9 cellular contexts compared by ENCODE assay signal in the genomic region with DNA sequence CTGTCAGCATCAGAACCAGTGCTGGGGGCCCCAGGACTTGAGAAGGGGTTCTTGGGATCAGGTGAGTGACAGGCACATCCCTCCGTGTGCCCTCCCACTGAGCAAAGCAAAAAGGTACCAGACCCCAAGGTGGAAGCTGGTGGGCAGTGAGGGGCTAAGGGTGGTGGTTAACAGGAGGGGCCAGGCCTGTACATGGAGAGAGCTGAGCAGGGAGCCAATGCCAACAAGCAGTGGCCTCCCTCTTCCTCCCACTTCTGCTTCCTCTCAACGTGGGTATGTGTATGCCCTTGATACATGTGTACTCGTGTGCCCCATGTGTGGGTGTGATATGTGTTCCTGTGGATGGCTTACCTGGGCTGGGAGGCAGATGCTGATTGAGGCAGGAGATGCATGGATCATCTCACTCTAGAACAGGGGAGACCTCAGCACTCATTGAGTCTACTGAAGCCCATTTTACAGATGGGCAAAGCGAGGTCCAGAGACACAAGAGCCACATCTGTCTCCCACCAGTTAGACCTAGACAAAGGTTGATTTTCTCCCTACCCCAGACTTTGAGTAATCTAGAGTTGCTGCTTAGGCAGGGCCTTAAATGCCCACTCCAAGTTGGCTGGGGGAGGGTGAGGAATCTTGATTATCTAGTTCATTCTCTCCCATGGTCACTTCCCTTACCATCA. TPM values are rescaled to one million over a fixed set of nuclear protein-coding genes. Genes with fewer than 3 reads are reported as not detected.
DNase-seq lines count a peak whose midpoint lies in the region; ATAC-seq and TF ChIP-seq lines count a peak whose summit lies in the region.
"Had no signal": no experiment of that assay in that cellular context is flagged by ENCODE, and none has a peak within 500 bp of the region (broad histone marks: within the 10 kb centered on the region; RNA-seq: fewer than 3 reads in every experiment).

No MANE protein-coding gene starts in this region.

- H3K9me3 ChIP-seq in HUES6 (ENCODE audit: control insufficient read depth, insufficient read depth, low read depth, low read length) (no peaks in the 10 kb centered on the region), spleen (no peaks in the 10 kb centered on the region), thyroid gland (no peaks in the 10 kb centered on the region)

- H3K27ac Mint-ChIP-seq in activated T-cell treated with anti-CD3 and anti-CD28 coated beads, Interleukin-2, amount 50 U/mL, for 72 hours: no peak overlapping the region

- H3K4me1 Mint-ChIP-seq in activated T-cell treated with anti-CD3 and anti-CD28 coated beads, Interleukin-2, amount 50 U/mL, for 72 hours (ENCODE audit: low read depth): peaks cover 54% of the 10 kb centered on the region

- no peak for ATAC-seq in activated T-cell treated with anti-CD3 and anti-CD28 coated beads, Interleukin-2, amount 50 U/mL, for 72 hours (replicated peaks in 1 of 2)
- ATAC-seq in GM18511 (IDR thresholded peaks at IDR 0.05; ENCODE audit: unreplicated experiment): no peak

- H3K4me3 ChIP-seq in HUES6 (ENCODE audit: low read depth, low read length) (peak overlapping the region; percentile 65), spleen (peak overlapping the region in 6 of 8 donors; percentile 53 to 86 (median 58)), thyroid gland (replicated peaks in 1 of 3) (peak overlapping the region in 1 of 3 donors; percentile 43)

- H3K27me3 ChIP-seq in HUES6 (ENCODE audit: control insufficient read depth, insufficient read depth, low read length) (peaks cover 53% of the 10 kb centered on the region), spleen (replicated peaks in 1 of 7) (peaks cover 0 to 48% (median 13%) of the 10 kb centered on the region in 7 donors), thyroid gland (no peaks in the 10 kb centered on the region)

- H3K9ac ChIP-seq in HUES6 (ENCODE audit: low read length): no peak overlapping the region

- intact Hi-C loops in spleen (cut with DNase I; ENCODE audit: low total_unique reads): loop anchor here (5.0 kb wide), 1 partner anchor 44 kb away; no protein-coding TSS in a partner anchor
- intact Hi-C loops in thyroid gland (cut with DNase I): loop anchor here (2.0 kb wide), 1 partner anchor 39 kb away; no protein-coding TSS in a partner anchor

- no peaks in the 10 kb centered on the region for H3K36me3 Mint-ChIP-seq in activated T-cell treated with anti-CD3 and anti-CD28 coated beads, Interleukin-2, amount 50 U/mL, for 72 hours (ENCODE audit: insufficient read depth in 2 of 2)

- peak overlapping the region; percentile 78 to 81 for H3K4me3 Mint-ChIP-seq in activated T-cell treated with anti-CD3 and anti-CD28 coated beads, Interleukin-2, amount 50 U/mL, for 72 hours

- 43 to 66% (median 58%) methylated on average over 4 of the region's 4 CpGs for WGBS in spleen, 5 donors
- 68 to 78% methylated on average over 4 of the region's 4 CpGs for WGBS in thyroid gland, 2 donors

- TF ChIP-seq POLR2A in spleen (IDR thresholded peaks at IDR 0.05) (no peak), thyroid gland (IDR thresholded peaks at IDR 0.05) (no peak)

- TF ChIP-seq CTCF in spleen (IDR thresholded peaks at IDR 0.05 in 8 of 11, conservative IDR thresholded peaks at IDR 0.05 in 3 of 11): no peak
- TF ChIP-seq CTCF in thyroid gland (IDR thresholded peaks at IDR 0.05): no peak

- no peak for DNase-seq in activated T-cell treated with anti-CD3 and anti-CD28 coated beads, Interleukin-2, amount 50 U/mL, for 72 hours
- peak; percentile 27 for DNase-seq in islet precursor cell
- peak; percentile 47 for DNase-seq in spleen
- no peak for DNase-seq in thyroid gland
- DNase-seq in NCI-H1930 (lab: John Stamatoyannopoulos, UW): no peak
- DNase-seq: MV-4-11 had no signal

- H3K36me3 ChIP-seq in HUES6 (ENCODE audit: control insufficient read depth, insufficient read depth, low read length): no peaks in the 10 kb centered on the region
- H3K36me3 ChIP-seq in spleen: no peaks in the 10 kb centered on the region
- H3K36me3 ChIP-seq in thyroid gland: no peaks in the 10 kb centered on the region
- H3K36me3 ChIP-seq: cardiac muscle cell had no signal

- H3K27ac ChIP-seq in HUES6 (ENCODE audit: low read depth, low read length) (no peak overlapping the region), spleen (peak overlapping the region in 1 of 8 donors; percentile 72), thyroid gland (peak overlapping the region in 1 of 3 donors; percentile 25)
- H3K27ac ChIP-seq: cardiac muscle cell had no signal

- H3K4me1 ChIP-seq in HUES6 (ENCODE audit: control insufficient read depth, insufficient read depth, low read length) (peaks cover 20% of the 10 kb centered on the region), spleen (peaks cover 10 to 58% (median 30%) of the 10 kb centered on the region in 6 donors), thyroid gland (peaks cover 9 to 22% of the 10 kb centered on the region in 2 donors)

- H3K27me3 Mint-ChIP-seq in activated T-cell treated with anti-CD3 and anti-CD28 coated beads, Interleukin-2, amount 50 U/mL, for 72 hours (ENCODE audit: low read depth): peaks cover 31% of the 10 kb centered on the region

- no peaks in the 10 kb centered on the region for H3K9me3 Mint-ChIP-seq in activated T-cell treated with anti-CD3 and anti-CD28 coated beads, Interleukin-2, amount 50 U/mL, for 72 hours

RNA-seq across cellular contexts. Expression of a gene that starts 0.9 kb away (rescaled TPM):
- total RNA-seq in activated T-cell treated with anti-CD3 and anti-CD28 coated beads, Interleukin-2, amount 50 U/mL, for 72 hours: 1 to 10 TPM; 5.6 to 6.6 TPM
- total RNA-seq in spleen (10 to 100 TPM in 5 of 7 donors, 1 to 10 TPM in 2; 6.8 to 16.3 (median 11.9) TPM), thyroid gland (100 to 1,000 TPM in 1 of 4 donors, 10 to 100 TPM in 2, 1 to 10 TPM in 1; 6.3 to 117 (median 26.0) TPM)
- 1 to 10 TPM; 2.0 to 6.1 (median 5.3) TPM for polyA plus RNA-seq in spleen

Comparison
In these comparisons a context has a peak if more than half of its experiments do, and no peak if none do; other contexts are left out.
1. DNase-seq: peak in islet precursor cell (single experiment) and spleen (single experiment); none in activated T-cell treated with anti-CD3 and anti-CD28 coated beads, Interleukin-2, amount 50 U/mL, for 72 hours (0 of 2), thyroid gland (0 of 2) and NCI-H1930 (0 of 2).